Comparison of ENCODE assay signal across 13 cellular contexts in the genomic region with DNA sequence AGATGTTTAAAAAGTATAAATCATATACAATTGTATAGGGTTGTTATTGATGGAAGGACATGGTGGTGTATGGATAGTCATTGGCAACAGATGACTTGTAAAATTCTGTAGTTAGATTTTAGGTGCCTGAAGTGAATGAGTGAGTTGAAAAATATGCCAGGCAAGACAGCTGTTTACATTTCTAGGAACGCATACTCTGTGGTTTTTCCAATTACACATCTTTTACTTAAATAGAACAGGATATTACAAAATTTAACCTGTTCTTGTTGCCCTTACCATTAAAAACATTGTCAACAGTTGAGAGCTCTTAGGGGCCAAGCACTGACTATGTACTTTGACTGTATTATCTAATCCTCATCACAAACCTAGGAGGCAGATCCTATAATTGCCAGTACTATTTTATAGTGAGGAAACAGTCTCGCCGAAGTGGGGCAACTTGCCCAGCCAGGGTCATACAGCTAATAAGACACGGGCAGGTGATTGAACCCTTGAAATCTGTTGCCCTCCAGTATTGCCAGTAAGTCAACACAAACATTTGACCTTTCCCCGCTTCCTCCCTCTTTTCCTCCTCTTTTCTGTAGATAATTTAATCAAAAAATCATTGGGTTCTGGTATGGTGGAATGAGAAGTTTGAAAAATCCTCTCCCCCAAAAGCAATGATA.
DNase-seq lines count a peak whose midpoint lies in the region; ATAC-seq and TF ChIP-seq lines count a peak whose summit lies in the region.
"Had no signal": no experiment of that assay in that cellular context is flagged by ENCODE, and none has a peak within 500 bp of the region (broad histone marks: within the 10 kb centered on the region; RNA-seq: fewer than 3 reads in every experiment).

No MANE protein-coding gene starts in this region.

- no peaks in the 10 kb centered on the region for H4K20me1 ChIP-seq in osteoblast (ENCODE audit: insufficient read depth, low read length)

- TF ChIP-seq POLR2A in right lobe of liver (IDR thresholded peaks at IDR 0.05) = no peak

- H3K27ac ChIP-seq in right lobe of liver (peak overlapping the region in 1 of 3 donors; percentile 37), osteoblast (ENCODE audit: low read depth, low read length) (no peak overlapping the region)
- H3K27ac ChIP-seq: PC-9, tibial nerve had no signal

- no peak for DNase-seq in activated CD4-positive, alpha-beta T cell treated with anti-CD3 and anti-CD28 coated beads for 36 hours
- no peak for DNase-seq in activated CD4-positive, alpha-beta T cell treated with anti-CD3 and anti-CD28 coated beads for 48 hours
- DNase-seq in LHCN-M2 (ENCODE audit: low read depth) (peak; percentile 76), right lobe of liver (peak; percentile 79 to 88 (median 82)), NCI-H748 treated with DMSO at 0.1 percent for 48 hours (lab: John Stamatoyannopoulos, UW) (no peak), osteoblast (ENCODE audit: insufficient read length, low spot score, missing footprints) (no peak)
- no peak for DNase-seq in activated T-helper 2 cell treated with anti-CD3 and anti-CD28 coated beads, Interferon-gamma antibody, Interleukin-2, Interleukin-4, amounts not matched to agents 10 μg/mL and 5 μg/mL and 100 μg/mL, durations not matched to agents 14 hours and 24 hours and 36 hours (ENCODE audit: low spot score)
- DNase-seq: cerebellar nuclear complex, NCI-H1436 treated with DMSO at 0.1 percent for 48 hours, right cardiac atrium had no signal

- peaks cover 0 to 17% (median 2%) of the 10 kb centered on the region in 4 donors for H3K4me1 ChIP-seq in right lobe of liver
- peaks cover 24% of the 10 kb centered on the region for H3K4me1 ChIP-seq in osteoblast (ENCODE audit: insufficient read depth, low read length)
- H3K4me1 ChIP-seq: tibial nerve had no signal

- POLR2A ChIA-PET in activated CD4-positive, alpha-beta T cell treated with anti-CD3 and anti-CD28 coated beads for 36 hours (lab: Charles Lee) = no interaction called here

- H3K36me3 ChIP-seq in right lobe of liver (no peaks in the 10 kb centered on the region), osteoblast (ENCODE audit: insufficient read depth, low read length) (no peaks in the 10 kb centered on the region)
- H3K36me3 ChIP-seq: tibial nerve had no signal

- CTCF ChIA-PET in activated CD4-positive, alpha-beta T cell treated with anti-CD3 and anti-CD28 coated beads for 36 hours (lab: Charles Lee) = interaction anchor here (1.0 to 1.1 kb wide), 2 partner anchors 22 to 148 kb away, joined by 3 read pairs; no protein-coding TSS in a partner anchor

- no peaks in the 10 kb centered on the region for H3K9me3 Mint-ChIP-seq in activated CD4-positive, alpha-beta T cell treated with anti-CD3 and anti-CD28 coated beads for 36 hours (ENCODE audit: low read depth)
- H3K9me3 Mint-ChIP-seq in activated T-helper 2 cell treated with anti-CD3 and anti-CD28 coated beads, Interferon-gamma antibody, Interleukin-2, Interleukin-4, amounts not matched to agents 10 μg/mL and 5 μg/mL and 100 μg/mL, durations not matched to agents 14 hours and 24 hours and 36 hours = no peaks in the 10 kb centered on the region

- H3K36me3 Mint-ChIP-seq in activated CD4-positive, alpha-beta T cell treated with anti-CD3 and anti-CD28 coated beads for 36 hours (ENCODE audit: low read depth) = no peaks in the 10 kb centered on the region
- H3K36me3 Mint-ChIP-seq in activated T-helper 2 cell treated with anti-CD3 and anti-CD28 coated beads, Interferon-gamma antibody, Interleukin-2, Interleukin-4, amounts not matched to agents 10 μg/mL and 5 μg/mL and 100 μg/mL, durations not matched to agents 14 hours and 24 hours and 36 hours (ENCODE audit: low read depth) = no peaks in the 10 kb centered on the region

- intact Hi-C loops in activated CD4-positive, alpha-beta T cell treated with anti-CD3 and anti-CD28 coated beads for 36 hours (cut with DNase I, micrococcal nuclease) = no loop called here
- intact Hi-C loops in activated T-helper 2 cell treated with anti-CD3 and anti-CD28 coated beads, Interferon-gamma antibody, Interleukin-2, Interleukin-4, amounts not matched to agents 10 μg/mL and 5 μg/mL and 100 μg/mL, durations not matched to agents 14 hours and 24 hours and 36 hours (cut with micrococcal nuclease) = no loop called here
- intact Hi-C loops in right lobe of liver (cut with DNase I) = no loop called here

- no peak overlapping the region for H3K4me2 ChIP-seq in osteoblast (ENCODE audit: insufficient read depth, low read length)
- H3K4me2 ChIP-seq: PC-9 had no signal

- H3K27me3 Mint-ChIP-seq in activated CD4-positive, alpha-beta T cell treated with anti-CD3 and anti-CD28 coated beads for 36 hours = peaks cover 2% of the 10 kb centered on the region
- no peaks in the 10 kb centered on the region for H3K27me3 Mint-ChIP-seq in activated T-helper 2 cell treated with anti-CD3 and anti-CD28 coated beads, Interferon-gamma antibody, Interleukin-2, Interleukin-4, amounts not matched to agents 10 μg/mL and 5 μg/mL and 100 μg/mL, durations not matched to agents 14 hours and 24 hours and 36 hours (ENCODE audit: low read depth)

- H3K79me2 ChIP-seq in osteoblast (ENCODE audit: insufficient read depth, low read length) = no peaks in the 10 kb centered on the region

- no peak overlapping the region for H3K27ac Mint-ChIP-seq in activated CD4-positive, alpha-beta T cell treated with anti-CD3 and anti-CD28 coated beads for 36 hours
- H3K27ac Mint-ChIP-seq in activated T-helper 2 cell treated with anti-CD3 and anti-CD28 coated beads, Interferon-gamma antibody, Interleukin-2, Interleukin-4, amounts not matched to agents 10 μg/mL and 5 μg/mL and 100 μg/mL, durations not matched to agents 14 hours and 24 hours and 36 hours = peak overlapping the region; percentile 55

- H3K4me3 ChIP-seq in right lobe of liver (no peak overlapping the region), osteoblast (ENCODE audit: insufficient read depth, low read length) (no peak overlapping the region)
- H3K4me3 ChIP-seq: PC-9, tibial nerve had no signal

- WGBS in right lobe of liver (ENCODE audit: insufficient coverage, low coverage, low lambda C conversion rate, missing lambda C conversion rate) = 6% methylated on average over 5 of the region's 5 CpGs

- no peak overlapping the region for H3K4me3 Mint-ChIP-seq in activated CD4-positive, alpha-beta T cell treated with anti-CD3 and anti-CD28 coated beads for 36 hours
- no peak overlapping the region for H3K4me3 Mint-ChIP-seq in activated T-helper 2 cell treated with anti-CD3 and anti-CD28 coated beads, Interferon-gamma antibody, Interleukin-2, Interleukin-4, amounts not matched to agents 10 μg/mL and 5 μg/mL and 100 μg/mL, durations not matched to agents 14 hours and 24 hours and 36 hours (ENCODE audit: low read depth)

- H3K27me3 ChIP-seq in right lobe of liver = no peaks in the 10 kb centered on the region
- H3K27me3 ChIP-seq in osteoblast (ENCODE audit: insufficient read depth, low read length) = no peaks in the 10 kb centered on the region

- H3K9me3 ChIP-seq in right lobe of liver (no peaks in the 10 kb centered on the region), osteoblast (ENCODE audit: low read depth, low read length) (no peaks in the 10 kb centered on the region)
- H3K9me3 ChIP-seq: tibial nerve had no signal

- ATAC-seq in activated CD4-positive, alpha-beta T cell treated with anti-CD3 and anti-CD28 coated beads for 36 hours = peak; percentile 30
- ATAC-seq in right lobe of liver (peak; percentile 82 to 96 (median 91)), GM18517 (IDR thresholded peaks at IDR 0.05; ENCODE audit: unreplicated experiment) (no peak)
- ATAC-seq: right cardiac atrium had no signal

- TF ChIP-seq CTCF in right lobe of liver (IDR thresholded peaks at IDR 0.05) (no peak), osteoblast (IDR thresholded peaks at IDR 0.05; ENCODE audit: extremely low read depth, low read depth, low read length) (no peak)

- no peak overlapping the region for H2AFZ ChIP-seq in osteoblast (ENCODE audit: low read length)
- H2AFZ ChIP-seq: PC-9 had no signal

- H3K4me1 Mint-ChIP-seq in activated CD4-positive, alpha-beta T cell treated with anti-CD3 and anti-CD28 coated beads for 36 hours = peaks cover 13% of the 10 kb centered on the region
- peaks cover 58% of the 10 kb centered on the region for H3K4me1 Mint-ChIP-seq in activated T-helper 2 cell treated with anti-CD3 and anti-CD28 coated beads, Interferon-gamma antibody, Interleukin-2, Interleukin-4, amounts not matched to agents 10 μg/mL and 5 μg/mL and 100 μg/mL, durations not matched to agents 14 hours and 24 hours and 36 hours (ENCODE audit: low read depth)

Comparison
In these comparisons a context has a peak if more than half of its experiments do, and no peak if none do; other contexts are left out.
1. DNase-seq: peak in LHCN-M2 (single experiment) and right lobe of liver (3 of 3); none in activated CD4-positive, alpha-beta T cell treated with anti-CD3 and anti-CD28 coated beads for 36 hours (single experiment), activated CD4-positive, alpha-beta T cell treated with anti-CD3 and anti-CD28 coated beads for 48 hours (single experiment), activated T-helper 2 cell treated with anti-CD3 and anti-CD28 coated beads, Interferon-gamma antibody, Interleukin-2, Interleukin-4, amounts not matched to agents 10 μg/mL and 5 μg/mL and 100 μg/mL, durations not matched to agents 14 hours and 24 hours and 36 hours (single experiment), NCI-H748 treated with DMSO at 0.1 percent for 48 hours (single experiment) and osteoblast (single experiment).